ENCODE assay signal across 9 cellular contexts in the genomic region with DNA sequence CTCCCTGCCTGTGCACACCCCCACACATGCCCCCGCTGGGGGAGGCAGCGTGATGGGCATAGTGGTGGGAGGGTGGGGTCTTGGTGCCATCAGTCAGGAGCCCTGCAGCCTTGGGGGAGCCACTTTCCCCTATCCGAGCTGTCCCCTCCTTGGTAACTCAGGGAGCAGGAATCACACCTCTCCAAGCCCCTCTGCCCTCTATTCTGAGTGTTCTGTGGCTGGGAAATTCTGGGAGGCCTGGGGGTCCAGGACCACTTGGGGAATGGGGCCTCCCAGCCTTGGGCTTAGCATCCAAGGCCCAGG. TPM values are rescaled to one million over a fixed set of nuclear protein-coding genes. Genes with fewer than 3 reads are reported as not detected.
"Had no signal": no experiment of that assay in that cellular context is flagged by ENCODE, and none has a peak within 500 bp of the region (broad histone marks: within the 10 kb centered on the region; RNA-seq: fewer than 3 reads in every experiment).

No MANE protein-coding gene starts in this region.

- H3K9me3 ChIP-seq: HAP-1 had no signal

- FAIRE-seq: HTR-8/SVneo, K562 had no signal

- H3K27ac ChIP-seq: GM23248, HL-60 had no signal

- H3K4me3 ChIP-seq: GM23248, HAP-1, K562 had no signal

- H3K9me3 Mint-ChIP-seq: HFFc6 had no signal

- H3K27ac Mint-ChIP-seq: HFFc6 had no signal

- DNase-seq: GM23248, GOT3, HFFc6, IMR-90, KG1 had no signal

- H3K9ac ChIP-seq: GM23248 had no signal

- H3K4me1 ChIP-seq: HAP-1 had no signal

- H2AFZ ChIP-seq: GM23248 had no signal

- H3K4me3 Mint-ChIP-seq: HFFc6 had no signal

RNA-seq across cellular contexts. Expression of a gene that starts 11.3 kb away (rescaled TPM):
- total RNA-seq: K562 had no signal
